In the genomic region with DNA sequence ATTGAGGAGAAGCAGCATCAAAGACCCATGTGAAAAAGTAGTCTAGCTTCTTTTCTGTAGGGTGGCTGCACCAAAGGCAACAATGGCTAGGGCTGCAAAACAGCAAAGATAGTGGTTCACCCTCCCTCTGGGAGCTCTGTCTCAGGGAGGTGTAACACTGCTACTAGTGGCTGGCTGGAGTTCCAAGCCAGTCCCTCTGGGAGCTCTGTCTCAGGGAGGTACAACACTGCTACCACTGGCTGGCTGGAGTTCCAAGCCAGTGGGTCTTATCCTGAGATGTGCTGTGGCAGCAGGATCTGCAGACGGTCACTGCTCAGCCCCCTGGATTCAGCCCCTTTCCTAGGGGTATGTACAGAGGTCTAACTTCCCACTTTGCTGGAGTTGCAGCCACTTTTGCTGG, we compare ENCODE assay signal across 29 cellular contexts.
"Had no signal": no experiment of that assay in that cellular context is flagged by ENCODE, and none has a peak within 500 bp of the region (broad histone marks: within the 10 kb centered on the region; RNA-seq: fewer than 3 reads in every experiment).

No MANE protein-coding gene starts in this region.

- ATAC-seq: activated CD8-positive, alpha-beta memory T cell treated with anti-CD3 and anti-CD28 coated beads, Interleukin-2, amount 10 ng/mL, durations not matched to agents 7 days and 5 days; activated naive CD4-positive, alpha-beta T cell treated with anti-CD3 and anti-CD28 coated beads, Interleukin-2, amount 50 U/mL, for 72 hours; activated naive CD8-positive, alpha-beta T cell treated with anti-CD3 and anti-CD28 coated beads, Interleukin-2, amount 50 U/mL, for 24 hours; activated T-cell treated with anti-CD3 and anti-CD28 coated beads, Interleukin-2, amount 50 U/mL, for 4 hours; body of pancreas; SK-N-SH treated with all-trans-retinoic acid at 6 μM for 48 hours had no signal

- H3K4me1 ChIP-seq: ascending aorta, body of pancreas, Peyer's patch, SJSA1 had no signal

- H3K36me3 ChIP-seq: ascending aorta, Peyer's patch, SJSA1 had no signal

- H3K27ac ChIP-seq: ascending aorta, body of pancreas, Peyer's patch, RWPE1, SJSA1 had no signal

- FAIRE-seq: bronchial epithelial cell had no signal

- H3K4me3 ChIP-seq: ascending aorta, body of pancreas, Peyer's patch, SJSA1 had no signal

- H3K9me3 ChIP-seq: ascending aorta, body of pancreas, Peyer's patch, SJSA1 had no signal

- DNase-seq: activated CD4-positive, alpha-beta T cell treated with anti-CD3 and anti-CD28 coated beads for 48 hours; activated CD4-positive, alpha-beta T cell treated with anti-CD3 and anti-CD28 coated beads, Interleukin-2, amount 50 U/mL, for 4 hours; activated CD4-positive, CD25-positive, alpha-beta regulatory T cell treated with anti-CD3 and anti-CD28 coated beads, Interleukin-2, amount 50 U/mL, for 72 hours; activated CD8-positive, alpha-beta memory T cell treated with anti-CD3 and anti-CD28 coated beads, Interleukin-2, amount 10 ng/mL, durations not matched to agents 7 days and 5 days; activated effector memory CD4-positive, alpha-beta T cell treated with anti-CD3 and anti-CD28 coated beads, Interleukin-2, amount 50 U/mL, for 16 hours; activated naive CD4-positive, alpha-beta T cell treated with Interleukin-2 at 50 U/mL for 16 hours; activated naive CD8-positive, alpha-beta T cell treated with anti-CD3 and anti-CD28 coated beads, Interleukin-2, amount 50 U/mL, for 24 hours; activated T-cell treated with anti-CD3 and anti-CD28 coated beads, Interleukin-2, amount 50 U/mL, for 4 hours; amniotic stem cell; body of pancreas; central memory CD4-positive, alpha-beta T cell; Karpas-422; NCI-H1105 treated with DMSO at 0.1 percent for 48 hours; NCI-H1436 treated with DMSO at 0.1 percent for 48 hours; NCI-H187; NCI-H2081; NCI-H2171 treated with DMSO at 0.1 percent for 48 hours; NCI-H226; NCI-H526 treated with DMSO at 0.1 percent for 48 hours; NCI-H82; Peyer's patch; Right ventricle myocardium superior; SW 1271 had no signal

- H3K27me3 ChIP-seq: ascending aorta, body of pancreas, Peyer's patch, SJSA1 had no signal
